Comparison of ENCODE assay signal across 12 cellular contexts in the genomic region with DNA sequence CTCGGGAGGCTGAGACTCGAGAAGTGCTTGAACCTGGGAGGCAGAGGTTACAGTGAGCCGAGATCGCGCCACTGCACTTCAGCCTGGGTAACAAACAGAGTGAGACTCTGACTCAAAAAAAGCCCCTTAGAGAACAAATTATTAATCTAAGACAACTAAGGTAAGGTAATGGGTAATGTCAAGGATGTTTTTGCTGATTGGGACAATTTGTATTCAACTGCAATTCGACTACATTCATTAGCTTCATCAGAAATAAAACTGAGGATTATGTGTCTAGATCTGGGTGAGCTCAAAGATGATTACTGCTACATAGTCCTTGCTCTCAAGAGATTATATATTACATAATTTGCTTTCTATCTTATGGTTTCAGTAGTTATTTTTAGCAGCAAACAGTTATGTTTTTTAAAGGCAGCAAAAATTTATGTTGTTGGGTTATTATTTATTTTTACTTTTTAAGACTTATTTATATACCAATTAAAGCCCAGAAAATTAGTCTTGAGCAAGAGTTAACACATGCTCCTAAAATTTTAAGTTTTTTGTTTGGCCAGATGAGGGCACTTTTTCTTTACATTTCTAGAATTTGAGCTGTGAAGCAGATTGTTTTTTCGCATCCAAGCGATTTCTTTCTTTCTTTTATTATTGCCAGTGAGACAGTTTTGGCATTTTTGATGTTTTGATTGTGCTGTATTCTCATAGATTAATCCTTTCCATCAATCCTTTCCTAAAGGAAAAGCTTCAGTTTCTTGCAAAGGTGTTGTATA. TPM values are rescaled to one million over a fixed set of nuclear protein-coding genes. Genes with fewer than 3 reads are reported as not detected.
DNase-seq lines count a peak whose midpoint lies in the region; ATAC-seq and TF ChIP-seq lines count a peak whose summit lies in the region.
"Had no signal": no experiment of that assay in that cellular context is flagged by ENCODE, and none has a peak within 500 bp of the region (broad histone marks: within the 10 kb centered on the region; RNA-seq: fewer than 3 reads in every experiment).

No MANE protein-coding gene starts in this region.

- TF ChIP-seq CTCF in 22Rv1 (IDR thresholded peaks at IDR 0.05) (peak; percentile 33), DND-41 (IDR thresholded peaks at IDR 0.05; ENCODE audit: borderline replicate concordance, extremely low read depth, low read length, poor library complexity, severe bottlenecking) (peak; percentile 51), OCI-LY7 (conservative IDR thresholded peaks at IDR 0.05; ENCODE audit: low read length) (peak; percentile 52), fibroblast of mammary gland (conservative IDR thresholded peaks at IDR 0.05; ENCODE audit: control insufficient read depth, insufficient read depth, low read depth, low read length) (peak; percentile 25)

- no peak overlapping the region for H3K9ac ChIP-seq in DND-41 (ENCODE audit: low read depth, low read length)

- POLR2A ChIA-PET in OCI-LY7 (lab: Charles Lee): interaction anchor here (0.7 kb wide), 1 partner anchor 782 kb away, joined by 3 read pairs; no protein-coding TSS in a partner anchor

- H3K79me2 ChIP-seq in DND-41 (ENCODE audit: insufficient read depth, low read length) (0 out of 2 replicates have a peak, but pooled peaks cover 3% of the 10 kb centered on the region), OCI-LY7 (ENCODE audit: insufficient read depth, low read depth, low read length) (no peaks in the 10 kb centered on the region)

- H3K27ac ChIP-seq in 22Rv1 (no peak overlapping the region), DND-41 (ENCODE audit: low read length) (no peak overlapping the region), OCI-LY7 (ENCODE audit: low read depth, low read length, poor library complexity, severe bottlenecking) (no peak overlapping the region)

- H2AFZ ChIP-seq in DND-41 (ENCODE audit: low read depth, low read length): no peak overlapping the region
- H2AFZ ChIP-seq in OCI-LY7 (ENCODE audit: low read length): no peak overlapping the region; the same call in 1 of the 2 replicates

- no TSS peak for BruUV-seq in OCI-LY7 (replicated peaks; lab: Mats Ljungman, UMichigan)

- intact Hi-C loops in OCI-LY7 (cut with micrococcal nuclease; ENCODE audit: unreplicated experiment): loop anchor here (10.0 kb wide), 1 partner anchor 937 kb away; no protein-coding TSS in a partner anchor

- CTCF ChIA-PET in OCI-LY7 (lab: Charles Lee; ENCODE audit: unreplicated experiment): no interaction called here

- H3K9me3 ChIP-seq in DND-41 (ENCODE audit: insufficient read depth, low read length, severe bottlenecking) (no peaks in the 10 kb centered on the region), OCI-LY7 (ENCODE audit: low read length) (no peaks in the 10 kb centered on the region)
- H3K9me3 ChIP-seq: HAP-1, ovary had no signal

- H3K36me3 ChIP-seq in DND-41 (ENCODE audit: insufficient read depth, low read length): no peaks in the 10 kb centered on the region
- H3K36me3 ChIP-seq in OCI-LY7 (ENCODE audit: insufficient read depth, low read length): no peaks in the 10 kb centered on the region
- H3K36me3 ChIP-seq: HAP-1, ovary had no signal

- DNase-seq in DND-41 (no peak), OCI-LY7 (ENCODE audit: low spot score) (no peak), fibroblast of mammary gland (ENCODE audit: low read depth) (peak; percentile 26), NCI-H2107 treated with DMSO at 0.1 percent for 48 hours (lab: John Stamatoyannopoulos, UW; ENCODE audit: unreplicated experiment) (no peak)
- DNase-seq in activated T-cell treated with anti-CD3 and anti-CD28 coated beads, Interleukin-2, amount 50 U/mL, for 1 hour: no peak
- DNase-seq: effector CD8-positive, alpha-beta T cell; NCI-H510A treated with DMSO at 0.1 percent for 48 hours; ovary had no signal

- no peaks in the 10 kb centered on the region for H3K9me2 ChIP-seq in OCI-LY7 (ENCODE audit: insufficient read depth, low read length)

- no peak overlapping the region for H3K4me3 ChIP-seq in DND-41 (ENCODE audit: low read depth in 1 of 2, low read length in 2 of 2)
- no peak overlapping the region for H3K4me3 ChIP-seq in OCI-LY7 (ENCODE audit: low read depth, low read length, poor library complexity, severe bottlenecking)
- H3K4me3 ChIP-seq in fibroblast of mammary gland (ENCODE audit: control insufficient read depth, low read depth, low read length): no peak overlapping the region
- H3K4me3 ChIP-seq: HAP-1, ovary had no signal

- no peak overlapping the region for H3K4me2 ChIP-seq in DND-41 (ENCODE audit: insufficient read depth, low read length)
- H3K4me2 ChIP-seq in OCI-LY7 (ENCODE audit: low read length): no peak overlapping the region

- H4K20me1 ChIP-seq in DND-41 (ENCODE audit: insufficient read depth, low read length) (peaks cover 3% of the 10 kb centered on the region; the same call in 1 of the 2 replicates), OCI-LY7 (ENCODE audit: insufficient read depth, low read length) (no peaks in the 10 kb centered on the region)

- ATAC-seq in DND-41 (ENCODE audit: insufficient read depth, low read depth): no peak
- no peak for ATAC-seq in GM18909 (IDR thresholded peaks at IDR 0.05; ENCODE audit: poor library complexity, unreplicated experiment)
- ATAC-seq in HG02852 (IDR thresholded peaks at IDR 0.05; ENCODE audit: unreplicated experiment): no peak

- no peaks in the 10 kb centered on the region for H3K4me1 ChIP-seq in DND-41 (ENCODE audit: insufficient read depth, low read length)
- no peaks in the 10 kb centered on the region for H3K4me1 ChIP-seq in OCI-LY7 (ENCODE audit: insufficient read depth, low read length, poor library complexity, severe bottlenecking)

- no peaks in the 10 kb centered on the region for H3K27me3 ChIP-seq in DND-41 (ENCODE audit: insufficient read depth, low read length, poor library complexity)
- H3K27me3 ChIP-seq: ovary had no signal

RNA-seq across cellular contexts. Expression of gene PLEKHA5, which starts 52.3 kb away (rescaled TPM):
- total RNA-seq in OCI-LY7 (2014; rRNA removed; shearing (Covaris generic)): not detected in 2 replicates
- total RNA-seq in OCI-LY7 (2022): 2.7 and 2.9 TPM in 2 replicates
